12 cellular contexts compared by ENCODE assay signal in genomic region chr4:10101559-10102192, GRCh38. TPM values are rescaled to one million over a fixed set of nuclear protein-coding genes. Genes with fewer than 3 reads are reported as not detected.
DNase-seq lines count a peak whose midpoint lies in the region; ATAC-seq and TF ChIP-seq lines count a peak whose summit lies in the region.
"Had no signal": no experiment of that assay in that cellular context is flagged by ENCODE, and none has a peak within 500 bp of the region (broad histone marks: within the 10 kb centered on the region; RNA-seq: fewer than 3 reads in every experiment).

No MANE protein-coding gene starts in this region.

- H3K4me1 Mint-ChIP-seq in T-helper 2 cell treated with Interferon-gamma antibody and Interleukin-4, amounts not matched to agents 5 μg/mL and 100 μg/mL, for 36 hours (ENCODE audit: low read depth) = peaks cover 91% of the 10 kb centered on the region
- peaks cover 81% of the 10 kb centered on the region for H3K4me1 Mint-ChIP-seq in brain

- H3K36me3 Mint-ChIP-seq in T-helper 2 cell treated with Interferon-gamma antibody and Interleukin-4, amounts not matched to agents 5 μg/mL and 100 μg/mL, for 36 hours (ENCODE audit: low read depth) = peaks cover 86% of the 10 kb centered on the region
- H3K36me3 Mint-ChIP-seq in brain = peaks cover 31% of the 10 kb centered on the region

- H3K4me3 Mint-ChIP-seq in T-helper 2 cell treated with Interferon-gamma antibody and Interleukin-4, amounts not matched to agents 5 μg/mL and 100 μg/mL, for 36 hours = peak overlapping the region; percentile 62
- H3K4me3 Mint-ChIP-seq in brain = peak overlapping the region in 2 of 5 experiments; percentile 6 to 23

- H3K27me3 ChIP-seq in layer of hippocampus (ENCODE audit: control insufficient read depth, insufficient read depth, low read length) = no peaks in the 10 kb centered on the region

- no peak for TF ChIP-seq CTCF in brain (conservative IDR thresholded peaks at IDR 0.05)

- no peak for DNase-seq in T-helper 2 cell treated with Interferon-gamma antibody and Interleukin-4, amounts not matched to agents 5 μg/mL and 100 μg/mL, for 36 hours (ENCODE audit: low spot score)
- DNase-seq in T-helper 2 cell = no peak
- DNase-seq in substantia nigra (lab: John Stamatoyannopoulos, UW) = peak in 1 of 49 donors; percentile 25
- no peak for DNase-seq in GOT3 (lab: John Stamatoyannopoulos, UW)
- no peak for DNase-seq in left lobe of liver (ENCODE audit: low spot score)
- DNase-seq: ACHN, mesendoderm, T1000 had no signal

- no peaks in the 10 kb centered on the region for H3K27me3 Mint-ChIP-seq in T-helper 2 cell treated with Interferon-gamma antibody and Interleukin-4, amounts not matched to agents 5 μg/mL and 100 μg/mL, for 36 hours (ENCODE audit: low read depth)
- peaks cover 3% of the 10 kb centered on the region for H3K27me3 Mint-ChIP-seq in brain

- H3K9me3 Mint-ChIP-seq in T-helper 2 cell treated with Interferon-gamma antibody and Interleukin-4, amounts not matched to agents 5 μg/mL and 100 μg/mL, for 36 hours = no peaks in the 10 kb centered on the region
- no peaks in the 10 kb centered on the region for H3K9me3 Mint-ChIP-seq in brain

- H3K27ac ChIP-seq in layer of hippocampus (ENCODE audit: low read depth, low read length) (peak overlapping the region; percentile 30), substantia nigra (ENCODE audit: low read depth, low read length, poor library complexity, severe bottlenecking) (peak overlapping the region; percentile 38)

- H3K27ac Mint-ChIP-seq in T-helper 2 cell treated with Interferon-gamma antibody and Interleukin-4, amounts not matched to agents 5 μg/mL and 100 μg/mL, for 36 hours = peak overlapping the region; percentile 64
- H3K27ac Mint-ChIP-seq in brain = peak overlapping the region; percentile 78 to 96 (median 89)

- ATAC-seq in left lobe of liver (no peak), GM21447 (IDR thresholded peaks at IDR 0.05; ENCODE audit: unreplicated experiment) (no peak)
- ATAC-seq: esophagus mucosa had no signal

RNA-seq across cellular contexts. Expression of gene WDR1, which starts 14.9 kb away (rescaled TPM):
- polyA plus RNA-seq in brain (ENCODE audit: insufficient read depth, low read depth, low replicate concordance) = 207 TPM
- total RNA-seq in left lobe of liver = 69.5 TPM
